In the genomic region with DNA sequence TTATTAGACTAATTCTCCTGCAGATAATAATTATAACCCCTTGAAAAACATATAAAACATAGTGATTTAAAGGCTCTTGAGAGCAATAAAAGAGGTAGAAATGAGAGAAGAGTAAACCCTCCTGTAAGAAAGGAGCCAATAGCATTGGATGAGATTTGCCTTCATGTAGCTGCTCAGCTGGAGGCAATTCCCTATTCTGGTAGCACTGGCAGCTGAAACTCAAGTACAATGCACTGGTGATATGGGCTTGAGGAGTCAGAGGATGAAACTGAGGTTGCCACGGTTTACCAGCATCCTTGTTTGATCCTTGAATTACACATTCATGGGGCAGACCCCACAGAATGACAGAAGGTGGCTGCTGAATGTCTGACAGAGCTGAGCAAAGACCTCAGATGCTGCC, we compare ENCODE assay signal across 26 cellular contexts.
DNase-seq lines count a peak whose midpoint lies in the region; ATAC-seq, FAIRE-seq and TF ChIP-seq lines count a peak whose summit lies in the region.
"Had no signal": no experiment of that assay in that cellular context is flagged by ENCODE, and none has a peak within 500 bp of the region (broad histone marks: within the 10 kb centered on the region; RNA-seq: fewer than 3 reads in every experiment).

No MANE protein-coding gene starts in this region.

- TF ChIP-seq EP300 in K562 (IDR thresholded peaks at IDR 0.05; ENCODE audit: low read length) (no peak), stomach (IDR thresholded peaks at IDR 0.05) (no peak), transverse colon (IDR thresholded peaks at IDR 0.05; ENCODE audit: low read depth) (no peak)

- no peaks in the 10 kb centered on the region for H3K9me3 Mint-ChIP-seq in GM23338

- CTCF ChIA-PET in K562 (lab: Yijun Ruan, JAX; ENCODE audit: low intra/inter-chr PET ratio) = no interaction called here

- in situ Hi-C loops in K562 (cut with MboI) (no loop called here), transverse colon (cut with MboI; ENCODE audit: low pct_ligation_motif_present in 1 of 4, low pct_unique_long_range_greater_than_20kb in 1 of 4, low sequenced_read_pairs in 3 of 4) (no loop called here)

- no peaks in the 10 kb centered on the region for H3K27me3 ChIP-seq in GM23338 (ENCODE audit: insufficient read depth)
- H3K27me3 ChIP-seq in K562 (ENCODE audit: control insufficient read depth in 2 of 2, insufficient read depth in 2 of 2, low read length in 2 of 2) = no peaks in the 10 kb centered on the region
- no peaks in the 10 kb centered on the region for H3K27me3 ChIP-seq in stomach
- H3K27me3 ChIP-seq in transverse colon = no peaks in the 10 kb centered on the region
- H3K27me3 ChIP-seq: BLaER1 treated with 17β-estradiol and CSF1 and Interleukin-3, amounts not matched to agents 10 nM and 100 nM; Peyer's patch had no signal

- H3K9me2 ChIP-seq in GM23338 (ENCODE audit: insufficient read depth) = no peaks in the 10 kb centered on the region

- WGBS in K562 (ENCODE audit: insufficient coverage, low coverage, missing lambda C conversion rate) = 0% methylated on average over 1 of the region's 1 CpG
- 33 to 53% (median 42%) methylated on average over 1 of the region's 1 CpG for WGBS in stomach, 5 donors
- 57% methylated on average over 1 of the region's 1 CpG; no CpG with 5 or more reads in 1 of the 2 donors for WGBS in transverse colon (ENCODE audit: low coverage in 1 of 2), 2 donors

- peaks cover 26% of the 10 kb centered on the region for H3K79me2 ChIP-seq in GM23338 (replicated peaks; ENCODE audit: insufficient read depth)
- H3K79me2 ChIP-seq in K562 (ENCODE audit: control insufficient read depth, insufficient read depth, low read length) = no peaks in the 10 kb centered on the region

- H3K4me3 Mint-ChIP-seq in GM23338 = no peak overlapping the region
- H3K4me3 Mint-ChIP-seq: CD4-positive, alpha-beta T cell had no signal

- intact Hi-C loops in K562 (cut with micrococcal nuclease) = loop anchor here (10.0 kb wide), 1 partner anchor 842 kb away; the partner anchor contains the start of gene ST7
- intact Hi-C loops in stomach (cut with DNase I; ENCODE audit: low total_unique reads) = no loop called here
- intact Hi-C loops in transverse colon (cut with DNase I; ENCODE audit: low total_unique reads) = no loop called here

- H3K27ac ChIP-seq in GM23338 (ENCODE audit: low read depth) (no peak overlapping the region), K562 (ENCODE audit: extremely low read depth, low read depth, low read length) (no peak overlapping the region), stomach (no peak overlapping the region), transverse colon (no peak overlapping the region)
- H3K27ac ChIP-seq: A549; BLaER1 treated with 17β-estradiol and CSF1 and Interleukin-3, amounts not matched to agents 10 nM and 100 nM; Peyer's patch had no signal

- BruUV-seq in K562 (replicated peaks; lab: Mats Ljungman, UMichigan) = no TSS peak

- H3K36me3 Mint-ChIP-seq in GM23338 (ENCODE audit: low read depth) = peaks cover 7% of the 10 kb centered on the region

- H4K20me1 ChIP-seq in GM23338 (replicated peaks; ENCODE audit: insufficient read depth) (no peaks in the 10 kb centered on the region), K562 (replicated peaks; ENCODE audit: control insufficient read depth, insufficient read depth, low read length) (no peaks in the 10 kb centered on the region)
- H4K20me1 ChIP-seq: BLaER1 treated with 17β-estradiol and CSF1 and Interleukin-3, amounts not matched to agents 10 nM and 100 nM had no signal

- no peak overlapping the region for H2AFZ ChIP-seq in GM23338
- peak overlapping the region; percentile 57 for H2AFZ ChIP-seq in K562 (ENCODE audit: low read depth, low read length)

- H3K27ac Mint-ChIP-seq in GM23338 = no peak overlapping the region
- H3K27ac Mint-ChIP-seq: CD4-positive, alpha-beta T cell had no signal

- no peaks in the 10 kb centered on the region for H3K27me3 Mint-ChIP-seq in GM23338 (ENCODE audit: insufficient read depth, low read depth, poor library complexity)

- TF ChIP-seq CTCF in GM23338 (conservative IDR thresholded peaks at IDR 0.05; ENCODE audit: low read depth in 2 of 2) (no peak), K562 (IDR thresholded peaks at IDR 0.05 in 2 of 3, conservative IDR thresholded peaks at IDR 0.05 in 1 of 3; ENCODE audit: insufficient read depth in 2 of 3, low read depth in 1 of 3, low read length in 3 of 3) (no peak), stomach (IDR thresholded peaks at IDR 0.05) (no peak), transverse colon (IDR thresholded peaks at IDR 0.05) (no peak)

- H3K4me3 ChIP-seq in GM23338 = no peak overlapping the region
- no peak overlapping the region for H3K4me3 ChIP-seq in K562
- no peak overlapping the region for H3K4me3 ChIP-seq in stomach
- H3K4me3 ChIP-seq in transverse colon = no peak overlapping the region
- H3K4me3 ChIP-seq: A549; BLaER1 treated with 17β-estradiol and CSF1 and Interleukin-3, amounts not matched to agents 10 nM and 100 nM; GM12878; Peyer's patch had no signal

- H3K9me1 ChIP-seq in K562 (ENCODE audit: control insufficient read depth, insufficient read depth, low read length) = no peaks in the 10 kb centered on the region

- FAIRE-seq in K562 (lab: Jason Lieb, UNC) = no peak
- FAIRE-seq: A549, D721Med, G401.6, GM12878, HepG2 had no signal

- no peaks in the 10 kb centered on the region for H3K9me3 ChIP-seq in K562 (replicated peaks; ENCODE audit: control insufficient read depth, insufficient read depth, low read depth, low read length)
- H3K9me3 ChIP-seq in stomach = no peaks in the 10 kb centered on the region
- no peaks in the 10 kb centered on the region for H3K9me3 ChIP-seq in transverse colon
- H3K9me3 ChIP-seq: A549; BLaER1 treated with 17β-estradiol and CSF1 and Interleukin-3, amounts not matched to agents 10 nM and 100 nM; Peyer's patch had no signal

- H3K4me2 ChIP-seq in GM23338 (no peak overlapping the region), K562 (ENCODE audit: insufficient read depth, low read length) (no peak overlapping the region)
- H3K4me2 ChIP-seq: A549; BLaER1 treated with 17β-estradiol and CSF1 and Interleukin-3, amounts not matched to agents 10 nM and 100 nM had no signal

- no peak overlapping the region for H3K9ac ChIP-seq in K562 (ENCODE audit: insufficient read depth in 1 of 2, low read depth in 2 of 2, low read length in 2 of 2)
- H3K9ac ChIP-seq: BLaER1 treated with 17β-estradiol and CSF1 and Interleukin-3, amounts not matched to agents 10 nM and 100 nM had no signal

- DNase-seq in DMS79 (lab: John Stamatoyannopoulos, UW) = peak; percentile 20
- peak; percentile 29 for DNase-seq in GM23338 (ENCODE audit: low spot score)
- DNase-seq in NCI-H1417 treated with DMSO at 0.1 percent for 48 hours (lab: John Stamatoyannopoulos, UW) = peak; percentile 49
- DNase-seq in K562 (ENCODE audit: extremely low read depth in 1 of 4, low spot score in 3 of 4) = no peak
- no peak for DNase-seq in activated CD4-positive, alpha-beta T cell treated with anti-CD3 and anti-CD28 coated beads, Interleukin-2, amount 50 U/mL, for 4 hours
- DNase-seq in stomach = no peak
- DNase-seq in transverse colon = no peak
- DNase-seq: AML-193; CD4-positive, alpha-beta T cell; GOT3; KBM-7; MV-4-11; NCI-H1436 treated with DMSO at 0.1 percent for 48 hours; NCI-H187 treated with DMSO at 0.1 percent for 48 hours; NCI-H2107; NCI-H446 treated with DMSO at 0.1 percent for 48 hours; NCI-H526; Peyer's patch; SHP77 treated with DMSO at 0.1 percent for 48 hours; T-helper 1 cell had no signal

- ATAC-seq in GM23338 (peak; percentile 78), K562 (no peak)
- ATAC-seq: A549, GM12878, HepG2 had no signal

- H3K36me3 ChIP-seq in GM23338 (ENCODE audit: insufficient read depth) = no peaks in the 10 kb centered on the region
- no peaks in the 10 kb centered on the region for H3K36me3 ChIP-seq in K562 (ENCODE audit: control insufficient read depth, insufficient read depth, low read length)
- peaks cover 0 to 5% (median 1%) of the 10 kb centered on the region in 4 donors for H3K36me3 ChIP-seq in stomach
- H3K36me3 ChIP-seq in transverse colon = no peaks in the 10 kb centered on the region
- H3K36me3 ChIP-seq: BLaER1 treated with 17β-estradiol and CSF1 and Interleukin-3, amounts not matched to agents 10 nM and 100 nM; Peyer's patch had no signal

- TF ChIP-seq POLR2A in K562 (conservative IDR thresholded peaks at IDR 0.05) (no peak), stomach (IDR thresholded peaks at IDR 0.05) (no peak), transverse colon (IDR thresholded peaks at IDR 0.05) (no peak)

- H3K4me1 Mint-ChIP-seq in GM23338 = peaks cover 40% of the 10 kb centered on the region

- no peaks in the 10 kb centered on the region for H3F3A ChIP-seq in GM23338 (replicated peaks; ENCODE audit: low read depth)

- POLR2A ChIA-PET in K562 (lab: Yijun Ruan, JAX) = no interaction called here

- H3K4me1 ChIP-seq in GM23338 (ENCODE audit: insufficient read depth) (no peaks in the 10 kb centered on the region; the same call in 1 of the 2 replicates), K562 (replicated peaks in 1 of 2; ENCODE audit: control insufficient read depth in 2 of 2, insufficient read depth in 2 of 2, low read length in 2 of 2) (peaks cover 5 to 17% of the 10 kb centered on the region in 2 experiments; a peak in 4 of 5 replicates), stomach (no peaks in the 10 kb centered on the region), transverse colon (no peaks in the 10 kb centered on the region)
- H3K4me1 ChIP-seq: A549, Peyer's patch had no signal

- no peak for TF ChIP-seq RAD21 in K562 (CRISPR knock-in tag; conservative IDR thresholded peaks at IDR 0.05 in 1 of 2, IDR thresholded peaks at IDR 0.05 in 1 of 2)

TF ChIP-seq in GM23338, 12 proteins besides CTCF, POLR2A, EP300 and RAD21 (continues in another document):
- TF ChIP-seq JUNB (IDR thresholded peaks at IDR 0.05; ENCODE audit: unreplicated experiment) = no peak
- no peak for TF ChIP-seq EZH2 (IDR thresholded peaks at IDR 0.05; ENCODE audit: low read depth, unreplicated experiment)

Comparison
In these comparisons a context has a peak if more than half of its experiments do, and no peak if none do; other contexts are left out.
1. DNase-seq: peak in DMS79 (single experiment), GM23338 (single experiment) and NCI-H1417 treated with DMSO at 0.1 percent for 48 hours (single experiment); none in K562 (0 of 4), activated CD4-positive, alpha-beta T cell treated with anti-CD3 and anti-CD28 coated beads, Interleukin-2, amount 50 U/mL, for 4 hours (0 of 2), stomach (single experiment) and transverse colon (single experiment).